Comparison of ENCODE assay signal across 8 cellular contexts in genomic region chr7:149284343-149284742, GRCh38. TPM values are rescaled to one million over a fixed set of nuclear protein-coding genes. Genes with fewer than 3 reads are reported as not detected.
DNase-seq lines count a peak whose midpoint lies in the region; ATAC-seq and TF ChIP-seq lines count a peak whose summit lies in the region.

No MANE protein-coding gene starts in this region.

- H3K36me3 ChIP-seq in Loucy (ENCODE audit: insufficient read depth, low read length) (no peaks in the 10 kb centered on the region), H7 (replicated peaks; ENCODE audit: control insufficient read depth, insufficient read depth, low read length) (no peaks in the 10 kb centered on the region)

- ATAC-seq in activated T-cell treated with anti-CD3 and anti-CD28 coated beads, Interleukin-2, amount 50 U/mL, for 72 hours (replicated peaks in 1 of 2) = no peak
- no peak for ATAC-seq in natural killer cell
- ATAC-seq in GM18519 (IDR thresholded peaks at IDR 0.05; ENCODE audit: low FRiP score, unreplicated experiment) = no peak

- H3F3A ChIP-seq in Loucy (ENCODE audit: low read depth) = no peaks in the 10 kb centered on the region

- intact Hi-C loops in natural killer cell (cut with micrococcal nuclease) = loop anchor here (2.0 kb wide), 1 partner anchor 22 kb away; the partner anchor contains the start of gene ZNF783

- H3K4me1 ChIP-seq in Loucy (ENCODE audit: insufficient read depth, low read length, poor library complexity, severe bottlenecking) = peaks cover 9% of the 10 kb centered on the region

- no peaks in the 10 kb centered on the region for H3K9me3 ChIP-seq in Loucy (ENCODE audit: insufficient read depth, low read depth, low read length)

- no peak for TF ChIP-seq CTCF in Loucy (conservative IDR thresholded peaks at IDR 0.05; ENCODE audit: low read length)
- TF ChIP-seq CTCF in natural killer cell (IDR thresholded peaks at IDR 0.05) = no peak

- H3K9me3 Mint-ChIP-seq in activated T-cell treated with anti-CD3 and anti-CD28 coated beads, Interleukin-2, amount 50 U/mL, for 72 hours = no peaks in the 10 kb centered on the region
- no peaks in the 10 kb centered on the region for H3K9me3 Mint-ChIP-seq in natural killer cell

- H4K20me1 ChIP-seq in Loucy (ENCODE audit: insufficient read depth, low read length, poor library complexity, severe bottlenecking) = no peaks in the 10 kb centered on the region

- peaks cover 6% of the 10 kb centered on the region for H3K27me3 Mint-ChIP-seq in activated T-cell treated with anti-CD3 and anti-CD28 coated beads, Interleukin-2, amount 50 U/mL, for 72 hours (ENCODE audit: low read depth)
- no peaks in the 10 kb centered on the region for H3K27me3 Mint-ChIP-seq in natural killer cell (ENCODE audit: low read depth in 2 of 2)

- H3K27me3 ChIP-seq in Loucy (ENCODE audit: insufficient read depth, low read length, poor library complexity, severe bottlenecking) = no peaks in the 10 kb centered on the region
- peaks cover 9% of the 10 kb centered on the region; the same call in 1 of the 2 replicates for H3K27me3 ChIP-seq in H7 (ENCODE audit: control insufficient read depth, insufficient read depth, low read length)

- no peak overlapping the region for H3K9ac ChIP-seq in Loucy (ENCODE audit: low read depth, low read length, poor library complexity, severe bottlenecking)

- peak overlapping the region; percentile 14 for H3K27ac Mint-ChIP-seq in activated T-cell treated with anti-CD3 and anti-CD28 coated beads, Interleukin-2, amount 50 U/mL, for 72 hours
- peak overlapping the region; percentile 31 to 88 for H3K27ac Mint-ChIP-seq in natural killer cell

- DNase-seq in DMS53 treated with DMSO at 0.1 percent for 48 hours (lab: John Stamatoyannopoulos, UW; ENCODE audit: unreplicated experiment) (peak; percentile 66), natural killer cell (no peak), islet precursor cell (no peak), glomerular visceral epithelial cell (ENCODE audit: extremely low spot score) (no peak), H7 (no peak)
- peak; percentile 17 to 29 for DNase-seq in activated T-cell treated with anti-CD3 and anti-CD28 coated beads, Interleukin-2, amount 50 U/mL, for 72 hours

- H3K4me3 Mint-ChIP-seq in activated T-cell treated with anti-CD3 and anti-CD28 coated beads, Interleukin-2, amount 50 U/mL, for 72 hours = peak overlapping the region; percentile 91 to 94
- H3K4me3 Mint-ChIP-seq in natural killer cell = peak overlapping the region; percentile 90

- peaks cover under 1 to 3% of the 10 kb centered on the region in 2 donors for H3K36me3 Mint-ChIP-seq in activated T-cell treated with anti-CD3 and anti-CD28 coated beads, Interleukin-2, amount 50 U/mL, for 72 hours (ENCODE audit: insufficient read depth in 2 of 2)
- H3K36me3 Mint-ChIP-seq in natural killer cell = no peaks in the 10 kb centered on the region

- no peaks in the 10 kb centered on the region for H3K79me2 ChIP-seq in Loucy (ENCODE audit: insufficient read depth, low read length)

- H3K4me3 ChIP-seq in Loucy (ENCODE audit: low read length, poor library complexity, severe bottlenecking) (no peak overlapping the region), H7 (ENCODE audit: insufficient read depth, low read depth, low read length) (no peak overlapping the region)

- H3K4me2 ChIP-seq in Loucy (ENCODE audit: low read depth, low read length, poor library complexity, severe bottlenecking) = peak overlapping the region; percentile 27

- no peak overlapping the region for H2AFZ ChIP-seq in Loucy (ENCODE audit: low read length)

- H3K9me2 ChIP-seq in Loucy (replicated peaks; ENCODE audit: low read depth, low read length) = no peaks in the 10 kb centered on the region

- H3K4me1 Mint-ChIP-seq in activated T-cell treated with anti-CD3 and anti-CD28 coated beads, Interleukin-2, amount 50 U/mL, for 72 hours (ENCODE audit: low read depth) = peaks cover 23% of the 10 kb centered on the region
- peaks cover 34 to 43% of the 10 kb centered on the region in 2 donors for H3K4me1 Mint-ChIP-seq in natural killer cell

RNA-seq across cellular contexts. Expression of gene ZNF783, which starts 22.3 kb away (rescaled TPM):
- 10 to 100 TPM; 28.4 to 32.4 TPM for total RNA-seq in activated T-cell treated with anti-CD3 and anti-CD28 coated beads, Interleukin-2, amount 50 U/mL, for 72 hours
- total RNA-seq in natural killer cell = 10 to 100 TPM; 24.0 to 29.8 (median 28.3) TPM
- total RNA-seq in H7 (2014; rRNA removed; shearing (Covaris generic)) = 3.2 and 6.1 TPM in 2 replicates

RNA-seq across cellular contexts. Expression of gene ZNF212, which starts 44.9 kb away (rescaled TPM):
- total RNA-seq in activated T-cell treated with anti-CD3 and anti-CD28 coated beads, Interleukin-2, amount 50 U/mL, for 72 hours = 10 to 100 TPM; 18.7 to 28.0 TPM
- 10 to 100 TPM; 11.2 to 23.7 (median 17.0) TPM for total RNA-seq in natural killer cell
- 9.7 and 10.7 TPM in 2 replicates for total RNA-seq in H7 (2014; rRNA removed; shearing (Covaris generic))

Comparison
In these comparisons a context has a peak if more than half of its experiments do, and no peak if none do; other contexts are left out.
1. DNase-seq: peak in DMS53 treated with DMSO at 0.1 percent for 48 hours (single experiment) and activated T-cell treated with anti-CD3 and anti-CD28 coated beads, Interleukin-2, amount 50 U/mL, for 72 hours (2 of 2); none in natural killer cell (single experiment), islet precursor cell (single experiment), glomerular visceral epithelial cell (single experiment) and H7 (single experiment).